24 cellular contexts compared by ENCODE assay signal in genomic region chr6:150788135-150788534, GRCh38.
DNase-seq lines count a peak whose midpoint lies in the region; ATAC-seq, FAIRE-seq and TF ChIP-seq lines count a peak whose summit lies in the region.
"Had no signal": no experiment of that assay in that cellular context is flagged by ENCODE, and none has a peak within 500 bp of the region (broad histone marks: within the 10 kb centered on the region; RNA-seq: fewer than 3 reads in every experiment).

No MANE protein-coding gene starts in this region.

- peak; percentile 27 for DNase-seq in NCI-H2171 treated with DMSO at 0.1 percent for 48 hours (lab: John Stamatoyannopoulos, UW)
- DNase-seq in NCI-H2171 (lab: John Stamatoyannopoulos, UW), result no peak
- peak; percentile 36 for DNase-seq in SKM-1 (lab: John Stamatoyannopoulos, UW; ENCODE audit: unreplicated experiment)
- DNase-seq in left ventricle myocardium inferior, result no peak
- DNase-seq in stimulated activated naive CD8-positive, alpha-beta T cell treated with anti-CD3 and anti-CD28 coated beads, Interleukin-15, amount 100 ng/mL, for 72 hours, result no peak
- DNase-seq in GM10266 (ENCODE audit: extremely low spot score), result no peak
- DNase-seq in small intestine, result no peak
- DNase-seq: activated CD4-positive, alpha-beta T cell treated with anti-CD3 and anti-CD28 coated beads, Interleukin-2, amount 50 U/mL, for 48 hours; activated naive CD4-positive, alpha-beta T cell treated with anti-CD3 and anti-CD28 coated beads, Interleukin-2, amount 10 ng/mL, durations not matched to agents 7 days and 5 days; activated T-cell treated with anti-CD3 and anti-CD28 coated beads for 4 hours; anterior cingulate cortex; esophagus squamous epithelium; GDM1; head of caudate nucleus; NCI-H1694; NCI-H446; stimulated activated CD4-positive, alpha-beta T cell treated with anti-CD3 and anti-CD28 coated beads, Interleukin-2, amount 100 ng/mL, for 24 hours; T-helper 1 cell; upper lobe of left lung; WERI-Rb-1 had no signal

- H3K4me1 Mint-ChIP-seq in stimulated activated memory B cell treated with anti-CD40 and anti-IgM and Interleukin-4, amounts not matched to agents 10 μg/mL and 1 μg/mL and 100 μg/mL, for 72 hours, result peaks cover 8% of the 10 kb centered on the region
- no peaks in the 10 kb centered on the region for H3K4me1 Mint-ChIP-seq in stimulated activated naive CD8-positive, alpha-beta T cell treated with anti-CD3 and anti-CD28 coated beads, Interleukin-15, amount 100 ng/mL, for 72 hours
- H3K4me1 Mint-ChIP-seq: activated naive CD4-positive, alpha-beta T cell treated with anti-CD3 and anti-CD28 coated beads, Interleukin-2, amount 10 ng/mL, durations not matched to agents 7 days and 5 days had no signal

- peak overlapping the region; percentile 18 for H3K27ac ChIP-seq in left ventricle myocardium inferior (replicated peaks)
- no peak overlapping the region for H3K27ac ChIP-seq in small intestine (ENCODE audit: low read depth in 1 of 2, low read length in 1 of 2)
- H3K27ac ChIP-seq: C4-2B, WERI-Rb-1 had no signal

- H3K4me1 ChIP-seq in left ventricle myocardium inferior (peaks cover 26% of the 10 kb centered on the region), small intestine (ENCODE audit: control insufficient read depth in 2 of 2, insufficient read depth in 1 of 2, low read depth in 1 of 2, low read length in 1 of 2) (no peaks in the 10 kb centered on the region)
- H3K4me1 ChIP-seq: upper lobe of left lung had no signal

- peaks cover 6% of the 10 kb centered on the region for H3K9me3 ChIP-seq in left ventricle myocardium inferior (replicated peaks)
- no peaks in the 10 kb centered on the region for H3K9me3 ChIP-seq in small intestine (ENCODE audit: control insufficient read depth, low read depth)
- H3K9me3 ChIP-seq: esophagus squamous epithelium, HAP-1, upper lobe of left lung had no signal

- intact Hi-C loops in left ventricle myocardium inferior (cut with micrococcal nuclease), result no loop called here

- H3K4me3 Mint-ChIP-seq in stimulated activated memory B cell treated with anti-CD40 and anti-IgM and Interleukin-4, amounts not matched to agents 10 μg/mL and 1 μg/mL and 100 μg/mL, for 72 hours, result no peak overlapping the region
- H3K4me3 Mint-ChIP-seq in stimulated activated naive CD8-positive, alpha-beta T cell treated with anti-CD3 and anti-CD28 coated beads, Interleukin-15, amount 100 ng/mL, for 72 hours, result no peak overlapping the region
- H3K4me3 Mint-ChIP-seq: activated naive CD4-positive, alpha-beta T cell treated with anti-CD3 and anti-CD28 coated beads, Interleukin-2, amount 10 ng/mL, durations not matched to agents 7 days and 5 days; stimulated activated naive CD8-positive, alpha-beta T cell treated with anti-CD3 and anti-CD28 coated beads, Interleukin-15, Interleukin-2, amounts not matched to agents 100 ng/mL and 50 ng/mL, for 24 hours had no signal

- no peak for FAIRE-seq in small intestine (lab: Jason Lieb, UNC)

- 65 to 80% (median 72%) methylated on average over 6 of the region's 6 CpGs for WGBS in small intestine, 3 donors

- H3K4me3 ChIP-seq in left ventricle myocardium inferior, result no peak overlapping the region
- H3K4me3 ChIP-seq in small intestine (ENCODE audit: low read depth in 1 of 2, low read length in 2 of 2), result no peak overlapping the region
- H3K4me3 ChIP-seq: esophagus squamous epithelium, HAP-1, upper lobe of left lung had no signal

- peaks cover 33% of the 10 kb centered on the region for H3K36me3 Mint-ChIP-seq in stimulated activated memory B cell treated with anti-CD40 and anti-IgM and Interleukin-4, amounts not matched to agents 10 μg/mL and 1 μg/mL and 100 μg/mL, for 72 hours
- H3K36me3 Mint-ChIP-seq: activated naive CD4-positive, alpha-beta T cell treated with anti-CD3 and anti-CD28 coated beads, Interleukin-2, amount 10 ng/mL, durations not matched to agents 7 days and 5 days had no signal

- peaks cover 5% of the 10 kb centered on the region for H3K36me3 ChIP-seq in left ventricle myocardium inferior
- peaks cover 0 to 5% of the 10 kb centered on the region in 2 donors for H3K36me3 ChIP-seq in small intestine (ENCODE audit: control insufficient read depth in 2 of 2, insufficient read depth in 2 of 2, low read length in 2 of 2)
- H3K36me3 ChIP-seq: esophagus squamous epithelium, WERI-Rb-1 had no signal

- H3K27ac Mint-ChIP-seq in stimulated activated memory B cell treated with anti-CD40 and anti-IgM and Interleukin-4, amounts not matched to agents 10 μg/mL and 1 μg/mL and 100 μg/mL, for 72 hours, result peak overlapping the region; percentile 54
- no peak overlapping the region for H3K27ac Mint-ChIP-seq in stimulated activated naive CD8-positive, alpha-beta T cell treated with anti-CD3 and anti-CD28 coated beads, Interleukin-15, amount 100 ng/mL, for 72 hours
- H3K27ac Mint-ChIP-seq: activated naive CD4-positive, alpha-beta T cell treated with anti-CD3 and anti-CD28 coated beads, Interleukin-2, amount 10 ng/mL, durations not matched to agents 7 days and 5 days; stimulated activated naive CD8-positive, alpha-beta T cell treated with anti-CD3 and anti-CD28 coated beads, Interleukin-15, Interleukin-2, amounts not matched to agents 100 ng/mL and 50 ng/mL, for 24 hours had no signal

- no peaks in the 10 kb centered on the region for H3K27me3 Mint-ChIP-seq in stimulated activated memory B cell treated with anti-CD40 and anti-IgM and Interleukin-4, amounts not matched to agents 10 μg/mL and 1 μg/mL and 100 μg/mL, for 72 hours
- H3K27me3 Mint-ChIP-seq in stimulated activated naive CD8-positive, alpha-beta T cell treated with anti-CD3 and anti-CD28 coated beads, Interleukin-15, amount 100 ng/mL, for 72 hours, result no peaks in the 10 kb centered on the region
- H3K27me3 Mint-ChIP-seq: stimulated activated naive CD8-positive, alpha-beta T cell treated with anti-CD3 and anti-CD28 coated beads, Interleukin-15, Interleukin-2, amounts not matched to agents 100 ng/mL and 50 ng/mL, for 24 hours had no signal

- ATAC-seq in stimulated activated memory B cell treated with anti-CD40 and anti-IgM and Interleukin-4, amounts not matched to agents 10 μg/mL and 1 μg/mL and 100 μg/mL, for 72 hours, result no peak
- no peak for ATAC-seq in stimulated activated naive CD8-positive, alpha-beta T cell treated with anti-CD3 and anti-CD28 coated beads, Interleukin-15, amount 100 ng/mL, for 72 hours

- TF ChIP-seq CTCF in left ventricle myocardium inferior (IDR thresholded peaks at IDR 0.05; ENCODE audit: borderline replicate concordance) (no peak), GM10266 (IDR thresholded peaks at IDR 0.05; ENCODE audit: control insufficient read depth, insufficient read depth, low read depth, missing control alignments) (no peak)

- H3K9me3 Mint-ChIP-seq in stimulated activated memory B cell treated with anti-CD40 and anti-IgM and Interleukin-4, amounts not matched to agents 10 μg/mL and 1 μg/mL and 100 μg/mL, for 72 hours, result no peaks in the 10 kb centered on the region
- no peaks in the 10 kb centered on the region for H3K9me3 Mint-ChIP-seq in stimulated activated naive CD8-positive, alpha-beta T cell treated with anti-CD3 and anti-CD28 coated beads, Interleukin-15, amount 100 ng/mL, for 72 hours
- H3K9me3 Mint-ChIP-seq: activated naive CD4-positive, alpha-beta T cell treated with anti-CD3 and anti-CD28 coated beads, Interleukin-2, amount 10 ng/mL, durations not matched to agents 7 days and 5 days had no signal

- no peaks in the 10 kb centered on the region for H3K27me3 ChIP-seq in left ventricle myocardium inferior (ENCODE audit: low read depth)
- H3K27me3 ChIP-seq in small intestine (ENCODE audit: control insufficient read depth in 2 of 2, insufficient read depth in 2 of 2, low read length in 2 of 2), result no peaks in the 10 kb centered on the region
- H3K27me3 ChIP-seq: esophagus squamous epithelium, upper lobe of left lung had no signal

Comparison
In these comparisons a context has a peak if more than half of its experiments do, and no peak if none do; other contexts are left out.
1. DNase-seq: peak in NCI-H2171 treated with DMSO at 0.1 percent for 48 hours (single experiment) and SKM-1 (single experiment); none in NCI-H2171 (single experiment), left ventricle myocardium inferior (single experiment), stimulated activated naive CD8-positive, alpha-beta T cell treated with anti-CD3 and anti-CD28 coated beads, Interleukin-15, amount 100 ng/mL, for 72 hours (0 of 2), GM10266 (single experiment) and small intestine (single experiment).